Comparison of ENCODE assay signal across 17 cellular contexts in the genomic region with DNA sequence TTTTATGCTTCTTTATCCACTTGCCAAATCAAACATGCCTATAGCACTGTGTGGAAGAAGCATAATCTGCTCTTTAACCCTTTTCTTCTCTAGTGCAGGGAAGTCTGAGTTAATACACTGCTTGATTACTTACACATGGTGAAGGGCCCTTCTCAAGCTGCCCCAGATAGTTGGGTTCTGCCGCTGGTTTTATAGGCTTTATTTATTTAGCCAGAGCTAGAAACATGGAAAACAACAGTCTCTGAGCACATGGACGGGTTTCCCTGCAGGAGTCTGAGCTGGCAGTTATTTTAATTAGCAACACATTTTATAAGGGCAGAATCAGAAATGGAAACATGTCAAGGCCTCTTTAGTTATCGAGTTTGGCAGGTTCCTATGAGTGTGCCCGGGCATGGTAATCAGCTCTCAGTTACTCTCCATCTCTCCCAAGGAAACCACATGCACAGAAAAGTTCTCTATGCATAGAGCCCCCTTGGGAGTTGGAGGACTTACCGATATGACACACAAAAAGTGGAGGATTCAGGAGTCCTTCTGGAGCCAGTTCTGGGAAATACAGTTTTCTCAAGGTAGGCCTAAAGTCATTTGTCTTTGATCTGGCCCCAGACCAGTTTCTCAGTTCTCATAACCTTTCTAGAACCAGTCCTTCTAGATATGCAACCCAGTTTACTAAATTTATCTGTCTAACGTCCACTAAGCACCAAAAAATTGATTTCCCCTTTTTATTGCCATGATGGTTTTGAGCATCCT.
DNase-seq lines count a peak whose midpoint lies in the region; TF ChIP-seq lines count a peak whose summit lies in the region.
"Had no signal": no experiment of that assay in that cellular context is flagged by ENCODE, and none has a peak within 500 bp of the region (broad histone marks: within the 10 kb centered on the region; RNA-seq: fewer than 3 reads in every experiment).

No MANE protein-coding gene starts in this region.

- H3K4me3 ChIP-seq in H7 (ENCODE audit: insufficient read depth, low read depth, low read length) (no peak overlapping the region), Karpas-422 (ENCODE audit: low read length) (no peak overlapping the region)
- H3K4me3 ChIP-seq: colonic mucosa, thyroid gland had no signal

- H3K36me3 ChIP-seq in H7 (replicated peaks; ENCODE audit: control insufficient read depth, insufficient read depth, low read length) = no peaks in the 10 kb centered on the region
- no peaks in the 10 kb centered on the region for H3K36me3 ChIP-seq in Karpas-422 (ENCODE audit: insufficient read depth, low read length)
- H3K36me3 ChIP-seq: colonic mucosa, thyroid gland had no signal

- H2AFZ ChIP-seq in Karpas-422 (ENCODE audit: low read length) = no peak overlapping the region

- no peaks in the 10 kb centered on the region for H3K4me1 ChIP-seq in Karpas-422 (ENCODE audit: low read length)
- H3K4me1 ChIP-seq: colonic mucosa, thyroid gland had no signal

- TF ChIP-seq CTCF in 22Rv1 (IDR thresholded peaks at IDR 0.05) = no peak
- no peak for TF ChIP-seq CTCF in VCaP (conservative IDR thresholded peaks at IDR 0.05)

- H3K9ac ChIP-seq in Karpas-422 (ENCODE audit: low read length) = no peak overlapping the region

- no peaks in the 10 kb centered on the region for H3K9me2 ChIP-seq in Karpas-422 (replicated peaks; ENCODE audit: insufficient read depth, low read length)

- H3K27me3 ChIP-seq in H7 (ENCODE audit: control insufficient read depth, insufficient read depth, low read length) = no peaks in the 10 kb centered on the region
- H3K27me3 ChIP-seq in Karpas-422 (ENCODE audit: low read length) = no peaks in the 10 kb centered on the region
- H3K27me3 ChIP-seq: colonic mucosa, thyroid gland had no signal

- H4K20me1 ChIP-seq in Karpas-422 (ENCODE audit: insufficient read depth, low read depth, low read length) = no peaks in the 10 kb centered on the region

- no peaks in the 10 kb centered on the region for H3K9me3 ChIP-seq in Karpas-422 (ENCODE audit: low read length)
- H3K9me3 ChIP-seq: colonic mucosa, thyroid gland had no signal

- H3K4me2 ChIP-seq in Karpas-422 (ENCODE audit: low read depth, low read length, poor library complexity, severe bottlenecking) = no peak overlapping the region

- H3K27ac ChIP-seq in 22Rv1 (peak overlapping the region; percentile 22; the same call in 1 of the 2 replicates), VCaP (peak overlapping the region; percentile 70), Karpas-422 (ENCODE audit: low read length) (no peak overlapping the region)
- H3K27ac ChIP-seq: colonic mucosa, thyroid gland had no signal

- DNase-seq in AG20443 (ENCODE audit: low spot score) (peak; percentile 59), fibroblast of peridontal ligament (ENCODE audit: extremely low read depth) (peak; percentile 94), H7 (no peak), SKM-1 treated with dmso at 0.1 percent for 144 hours (lab: John Stamatoyannopoulos, UW; ENCODE audit: unreplicated experiment) (no peak), Karpas-422 (no peak), dermis blood vessel endothelial cell (no peak)
- DNase-seq: activated CD4-positive, CD25-positive, alpha-beta regulatory T cell treated with anti-CD3 and anti-CD28 coated beads, Interleukin-2, amount 50 U/mL, for 72 hours; activated naive CD4-positive, alpha-beta T cell treated with anti-CD3 and anti-CD28 coated beads, Interleukin-2, amount 50 U/mL, for 16 hours; activated T-cell treated with anti-CD3 and anti-CD28 coated beads, Interleukin-2, amount 50 U/mL, for 72 hours; colonic mucosa; Kasumi-1; NCI-H1092 treated with DMSO at 0.1 percent for 48 hours; NCI-H2171 treated with DMSO at 0.1 percent for 48 hours; T1000; thyroid gland had no signal

- H3K79me2 ChIP-seq in Karpas-422 (ENCODE audit: low read length) = no peaks in the 10 kb centered on the region

Comparison
In these comparisons a context has a peak if more than half of its experiments do, and no peak if none do; other contexts are left out.
1. DNase-seq: peak in AG20443 (single experiment) and fibroblast of peridontal ligament (single experiment); none in H7 (single experiment), SKM-1 treated with dmso at 0.1 percent for 144 hours (single experiment), Karpas-422 (single experiment) and dermis blood vessel endothelial cell (single experiment).